8 cellular contexts compared by ENCODE assay signal in genomic region chr11:15258433-15259350, GRCh38.
DNase-seq lines count a peak whose midpoint lies in the region; ATAC-seq, FAIRE-seq and TF ChIP-seq lines count a peak whose summit lies in the region.

No MANE protein-coding gene starts in this region.

- no peak overlapping the region for H3K27ac ChIP-seq in PC-9

- FAIRE-seq in GM18507 (lab: Jason Lieb, UNC): no peak
- peak; percentile 99 for FAIRE-seq in islet of Langerhans (lab: Jason Lieb, UNC)

- H3K36me3 ChIP-seq in PC-9 (ENCODE audit: low read depth): no peaks in the 10 kb centered on the region

- no peaks in the 10 kb centered on the region for H3K79me2 ChIP-seq in PC-9 (ENCODE audit: low read depth)

- no peaks in the 10 kb centered on the region for H3K27me3 ChIP-seq in PC-9 (ENCODE audit: insufficient read depth, low read depth)

- CTCF ChIA-PET in PC-9 (lab: Charles Lee): no interaction called here

- no peaks in the 10 kb centered on the region for H3K4me1 ChIP-seq in PC-9 (replicated peaks; ENCODE audit: insufficient read depth)

- H4K20me1 ChIP-seq in PC-9 (ENCODE audit: insufficient read depth): no peaks in the 10 kb centered on the region

- no peaks in the 10 kb centered on the region for H3K9me2 ChIP-seq in PC-9 (ENCODE audit: insufficient read depth)

- H3K9me3 ChIP-seq in PC-9 (ENCODE audit: insufficient read depth, low read depth): no peaks in the 10 kb centered on the region

- DNase-seq in GM18507 (ENCODE audit: extremely low spot score, insufficient read length, low read depth) (peak; percentile 2), PC-9 (peak in 1 of 2 experiments; percentile 46), A172 (ENCODE audit: low spot score) (no peak), posterior vena cava (ENCODE audit: low spot score) (no peak)
- DNase-seq in NK-92 treated with Interleukin-12 subunit alpha and Interleukin-12 subunit beta, amount 100 ng/mL, for 24 hours (lab: John Stamatoyannopoulos, UW): no peak

- no TSS peak for BruUV-seq in PC-9 (replicated peaks; lab: Mats Ljungman, UMichigan)

- no peak overlapping the region for H3K4me3 ChIP-seq in PC-9

- POLR2A ChIA-PET in PC-9 (lab: Charles Lee; ENCODE audit: unreplicated experiment): no interaction called here

- no peaks in the 10 kb centered on the region for H3F3A ChIP-seq in PC-9 (ENCODE audit: insufficient read depth, low read depth)

- peak; percentile 91 for ATAC-seq in HG03378 (IDR thresholded peaks at IDR 0.05; ENCODE audit: unreplicated experiment)
- no peak for ATAC-seq in HG02973 (IDR thresholded peaks at IDR 0.05; ENCODE audit: unreplicated experiment)

- no peak overlapping the region for H3K4me2 ChIP-seq in PC-9

- no peak overlapping the region for H2AFZ ChIP-seq in PC-9

- intact Hi-C loops in PC-9 (cut with micrococcal nuclease; ENCODE audit: unreplicated experiment): no loop called here
- intact Hi-C loops in posterior vena cava (cut with DNase I): no loop called here

- TF ChIP-seq CTCF in PC-9 (conservative IDR thresholded peaks at IDR 0.05): peak; percentile 40; the same call in 1 of the 2 replicates
